17 cellular contexts compared by ENCODE assay signal in the genomic region with DNA sequence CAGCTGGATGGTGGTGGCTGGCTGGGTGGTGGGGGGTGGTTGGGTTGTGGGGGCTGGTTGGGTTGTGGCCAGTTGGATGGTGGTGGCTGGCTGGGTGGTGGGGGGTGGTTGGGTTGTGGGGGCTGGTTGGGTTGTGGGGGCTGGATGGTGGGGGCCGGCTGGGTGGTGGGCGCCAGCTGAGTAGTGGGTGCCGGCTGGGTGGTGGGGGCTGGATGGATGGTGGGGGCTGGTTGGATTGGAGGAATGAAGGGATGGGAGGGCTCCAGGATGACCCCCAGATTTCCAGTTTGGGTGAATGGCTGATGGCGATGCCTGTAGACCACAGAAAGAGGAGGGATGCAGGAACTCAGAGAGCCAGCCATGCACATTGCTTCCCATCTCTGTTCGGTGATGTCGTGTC. TPM values are rescaled to one million over a fixed set of nuclear protein-coding genes. Genes with fewer than 3 reads are reported as not detected.
DNase-seq lines count a peak whose midpoint lies in the region; ATAC-seq, FAIRE-seq and TF ChIP-seq lines count a peak whose summit lies in the region.
"Had no signal": no experiment of that assay in that cellular context is flagged by ENCODE, and none has a peak within 500 bp of the region (broad histone marks: within the 10 kb centered on the region; RNA-seq: fewer than 3 reads in every experiment).

No MANE protein-coding gene starts in this region.

- no peaks in the 10 kb centered on the region for H3K9me3 ChIP-seq in KOPT-K1 (ENCODE audit: insufficient read depth, low read length, poor library complexity, severe bottlenecking)
- no peaks in the 10 kb centered on the region for H3K9me3 ChIP-seq in transverse colon

- intact Hi-C loops in transverse colon (cut with DNase I; ENCODE audit: low total_unique reads) = no loop called here

- ATAC-seq in left lobe of liver = no peak
- ATAC-seq: GM23338 had no signal

- no peaks in the 10 kb centered on the region for H3K4me1 ChIP-seq in transverse colon

- TF ChIP-seq CTCF in D721Med (IDR thresholded peaks at IDR 0.05; ENCODE audit: insufficient read depth, missing control alignments) (no peak), transverse colon (IDR thresholded peaks at IDR 0.05) (no peak)

- TF ChIP-seq POLR2A in transverse colon (IDR thresholded peaks at IDR 0.05) = no peak

- in situ Hi-C loops in transverse colon (cut with MboI; ENCODE audit: low pct_ligation_motif_present in 1 of 4, low pct_unique_long_range_greater_than_20kb in 1 of 4, low sequenced_read_pairs in 3 of 4) = no loop called here

- no peak overlapping the region for H3K4me3 ChIP-seq in transverse colon
- H3K4me3 ChIP-seq: GM23338, K562 had no signal

- TF ChIP-seq EP300 in transverse colon (IDR thresholded peaks at IDR 0.05; ENCODE audit: low read depth) = no peak

- no peaks in the 10 kb centered on the region for H3K27me3 ChIP-seq in transverse colon

- 96% methylated on average over 5 of the region's 6 CpGs; no CpG with 5 or more reads in 1 of the 2 donors for WGBS in transverse colon (ENCODE audit: low coverage in 1 of 2), 2 donors

- peak overlapping the region; percentile 99 for H3K27ac ChIP-seq in KOPT-K1 (ENCODE audit: low read depth, low read length, poor library complexity, severe bottlenecking)
- H3K27ac ChIP-seq in transverse colon = no peak overlapping the region

- FAIRE-seq in D721Med (lab: Jason Lieb, UNC) = no peak
- FAIRE-seq: G401.6, K562 had no signal

- H3K36me3 ChIP-seq in KOPT-K1 (ENCODE audit: insufficient read depth, low read length) (peaks cover 59% of the 10 kb centered on the region), transverse colon (no peaks in the 10 kb centered on the region)

- DNase-seq in D721Med (ENCODE audit: insufficient read length, low spot score) (peak; percentile 21), left lobe of liver (ENCODE audit: low spot score) (peak; percentile 14), transverse colon (peak; percentile 3), Kasumi-1 (lab: John Stamatoyannopoulos, UW) (no peak), NCI-H2227 treated with DMSO at 0.1 percent for 48 hours (lab: John Stamatoyannopoulos, UW) (no peak)
- DNase-seq in activated CD4-positive, alpha-beta T cell treated with anti-CD3 and anti-CD28 coated beads for 4 hours = no peak
- DNase-seq: DMS53; NCI-H1105; NCI-H1694 treated with DMSO at 0.1 percent for 48 hours; NCI-H69; NK-92 treated with Interleukin-12 subunit alpha and Interleukin-12 subunit beta, amount 100 ng/mL, for 24 hours had no signal

RNA-seq across cellular contexts. Expression of a gene that starts 26.8 kb away (rescaled TPM):
- total RNA-seq in left lobe of liver (not detected), transverse colon (under 1 TPM in 1 of 4 donors, not detected in 3; 0.14 TPM)
- total RNA-seq: GM23338, HT1080, K562, MCF 10A had no signal

RNA-seq across cellular contexts. Expression of a gene that starts 56.1 kb away (rescaled TPM):
- 31.0 TPM for total RNA-seq in left lobe of liver
- 100 to 1,000 TPM in 2 of 4 donors, 10 to 100 TPM in 2; 34.5 to 198 (median 91.3) TPM for total RNA-seq in transverse colon
- total RNA-seq: MCF 10A had no signal

Comparison
In these comparisons a context has a peak if more than half of its experiments do, and no peak if none do; other contexts are left out.
1. DNase-seq: peak in D721Med (single experiment), left lobe of liver (single experiment) and transverse colon (single experiment); none in Kasumi-1 (0 of 2), NCI-H2227 treated with DMSO at 0.1 percent for 48 hours (single experiment) and activated CD4-positive, alpha-beta T cell treated with anti-CD3 and anti-CD28 coated beads for 4 hours (0 of 2).